In the genomic region with DNA sequence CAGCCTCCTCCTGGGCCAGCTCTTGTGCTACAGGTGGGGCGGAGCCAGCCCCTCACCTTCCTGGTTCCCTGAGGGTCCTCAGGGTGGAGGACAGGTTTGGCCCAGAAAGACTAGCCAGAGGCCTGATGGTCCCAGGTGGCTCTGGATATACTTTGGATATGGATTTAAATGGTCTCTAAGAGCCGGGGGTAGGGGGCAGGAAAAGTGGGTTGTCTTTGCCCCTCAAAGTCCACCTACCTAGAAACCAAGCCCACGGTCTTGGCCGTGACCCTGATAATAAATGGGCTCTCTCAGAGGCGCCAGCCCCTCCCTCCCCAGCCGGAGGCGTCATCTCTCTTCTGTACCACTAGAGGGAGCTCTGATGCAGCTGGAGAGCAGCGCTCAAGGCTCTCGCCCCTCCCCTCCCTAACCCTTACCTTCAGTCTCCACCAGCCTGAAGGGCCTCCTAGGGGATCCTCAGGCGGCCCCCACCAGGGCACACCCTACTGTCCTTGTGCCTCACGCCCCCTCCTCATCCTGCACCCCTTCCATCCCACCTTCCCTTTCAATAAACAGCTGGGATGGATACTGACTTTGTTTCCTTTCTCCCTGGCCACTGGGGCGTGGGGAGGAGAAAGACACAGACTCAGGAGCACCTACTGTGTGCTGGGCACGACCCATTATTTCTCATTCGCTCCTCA, we compare ENCODE assay signal across 1 cellular context.
A peak's percentile ranks its signal among the peaks of the same experiment; 100 is the strongest.
TF ChIP-seq lines count a peak whose summit lies in the region.

No MANE protein-coding gene starts in this region.

TF ChIP-seq in HepG2, 621 proteins besides CTCF, POLR2A, EP300 and RAD21 (continued from another document and continues in another):
- TF ChIP-seq, protein P1, sequence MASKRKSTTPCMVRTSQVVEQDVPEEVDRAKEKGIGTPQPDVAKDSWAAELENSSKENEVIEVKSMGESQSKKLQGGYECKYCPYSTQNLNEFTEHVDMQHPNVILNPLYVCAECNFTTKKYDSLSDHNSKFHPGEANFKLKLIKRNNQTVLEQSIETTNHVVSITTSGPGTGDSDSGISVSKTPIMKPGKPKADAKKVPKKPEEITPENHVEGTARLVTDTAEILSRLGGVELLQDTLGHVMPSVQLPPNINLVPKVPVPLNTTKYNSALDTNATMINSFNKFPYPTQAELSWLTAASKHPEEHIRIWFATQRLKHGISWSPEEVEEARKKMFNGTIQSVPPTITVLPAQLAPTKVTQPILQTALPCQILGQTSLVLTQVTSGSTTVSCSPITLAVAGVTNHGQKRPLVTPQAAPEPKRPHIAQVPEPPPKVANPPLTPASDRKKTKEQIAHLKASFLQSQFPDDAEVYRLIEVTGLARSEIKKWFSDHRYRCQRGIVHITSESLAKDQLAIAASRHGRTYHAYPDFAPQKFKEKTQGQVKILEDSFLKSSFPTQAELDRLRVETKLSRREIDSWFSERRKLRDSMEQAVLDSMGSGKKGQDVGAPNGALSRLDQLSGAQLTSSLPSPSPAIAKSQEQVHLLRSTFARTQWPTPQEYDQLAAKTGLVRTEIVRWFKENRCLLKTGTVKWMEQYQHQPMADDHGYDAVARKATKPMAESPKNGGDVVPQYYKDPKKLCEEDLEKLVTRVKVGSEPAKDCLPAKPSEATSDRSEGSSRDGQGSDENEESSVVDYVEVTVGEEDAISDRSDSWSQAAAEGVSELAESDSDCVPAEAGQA (IDR thresholded peaks at IDR 0.05; ENCODE audit: low read depth), result no peak
- TF ChIP-seq, protein P1 (CRISPR knock-in tag; IDR thresholded peaks at IDR 0.05; ENCODE audit: borderline replicate concordance), result no peak
- TF ChIP-seq HNRNPK (IDR thresholded peaks at IDR 0.05; ENCODE audit: low read depth, low read length, poor library complexity, severe bottlenecking), result no peak
- TF ChIP-seq, protein P2, sequence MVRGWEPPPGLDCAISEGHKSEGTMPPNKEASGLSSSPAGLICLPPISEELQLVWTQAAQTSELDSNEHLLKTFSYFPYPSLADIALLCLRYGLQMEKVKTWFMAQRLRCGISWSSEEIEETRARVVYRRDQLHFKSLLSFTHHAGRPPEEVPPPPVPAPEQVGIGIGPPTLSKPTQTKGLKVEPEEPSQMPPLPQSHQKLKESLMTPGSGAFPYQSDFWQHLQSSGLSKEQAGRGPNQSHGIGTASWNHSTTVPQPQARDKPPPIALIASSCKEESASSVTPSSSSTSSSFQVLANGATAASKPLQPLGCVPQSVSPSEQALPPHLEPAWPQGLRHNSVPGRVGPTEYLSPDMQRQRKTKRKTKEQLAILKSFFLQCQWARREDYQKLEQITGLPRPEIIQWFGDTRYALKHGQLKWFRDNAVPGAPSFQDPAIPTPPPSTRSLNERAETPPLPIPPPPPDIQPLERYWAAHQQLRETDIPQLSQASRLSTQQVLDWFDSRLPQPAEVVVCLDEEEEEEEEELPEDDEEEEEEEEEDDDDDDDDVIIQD (CRISPR knock-in tag; IDR thresholded peaks at IDR 0.05; ENCODE audit: low read depth), result no peak
- TF ChIP-seq, protein P3, sequence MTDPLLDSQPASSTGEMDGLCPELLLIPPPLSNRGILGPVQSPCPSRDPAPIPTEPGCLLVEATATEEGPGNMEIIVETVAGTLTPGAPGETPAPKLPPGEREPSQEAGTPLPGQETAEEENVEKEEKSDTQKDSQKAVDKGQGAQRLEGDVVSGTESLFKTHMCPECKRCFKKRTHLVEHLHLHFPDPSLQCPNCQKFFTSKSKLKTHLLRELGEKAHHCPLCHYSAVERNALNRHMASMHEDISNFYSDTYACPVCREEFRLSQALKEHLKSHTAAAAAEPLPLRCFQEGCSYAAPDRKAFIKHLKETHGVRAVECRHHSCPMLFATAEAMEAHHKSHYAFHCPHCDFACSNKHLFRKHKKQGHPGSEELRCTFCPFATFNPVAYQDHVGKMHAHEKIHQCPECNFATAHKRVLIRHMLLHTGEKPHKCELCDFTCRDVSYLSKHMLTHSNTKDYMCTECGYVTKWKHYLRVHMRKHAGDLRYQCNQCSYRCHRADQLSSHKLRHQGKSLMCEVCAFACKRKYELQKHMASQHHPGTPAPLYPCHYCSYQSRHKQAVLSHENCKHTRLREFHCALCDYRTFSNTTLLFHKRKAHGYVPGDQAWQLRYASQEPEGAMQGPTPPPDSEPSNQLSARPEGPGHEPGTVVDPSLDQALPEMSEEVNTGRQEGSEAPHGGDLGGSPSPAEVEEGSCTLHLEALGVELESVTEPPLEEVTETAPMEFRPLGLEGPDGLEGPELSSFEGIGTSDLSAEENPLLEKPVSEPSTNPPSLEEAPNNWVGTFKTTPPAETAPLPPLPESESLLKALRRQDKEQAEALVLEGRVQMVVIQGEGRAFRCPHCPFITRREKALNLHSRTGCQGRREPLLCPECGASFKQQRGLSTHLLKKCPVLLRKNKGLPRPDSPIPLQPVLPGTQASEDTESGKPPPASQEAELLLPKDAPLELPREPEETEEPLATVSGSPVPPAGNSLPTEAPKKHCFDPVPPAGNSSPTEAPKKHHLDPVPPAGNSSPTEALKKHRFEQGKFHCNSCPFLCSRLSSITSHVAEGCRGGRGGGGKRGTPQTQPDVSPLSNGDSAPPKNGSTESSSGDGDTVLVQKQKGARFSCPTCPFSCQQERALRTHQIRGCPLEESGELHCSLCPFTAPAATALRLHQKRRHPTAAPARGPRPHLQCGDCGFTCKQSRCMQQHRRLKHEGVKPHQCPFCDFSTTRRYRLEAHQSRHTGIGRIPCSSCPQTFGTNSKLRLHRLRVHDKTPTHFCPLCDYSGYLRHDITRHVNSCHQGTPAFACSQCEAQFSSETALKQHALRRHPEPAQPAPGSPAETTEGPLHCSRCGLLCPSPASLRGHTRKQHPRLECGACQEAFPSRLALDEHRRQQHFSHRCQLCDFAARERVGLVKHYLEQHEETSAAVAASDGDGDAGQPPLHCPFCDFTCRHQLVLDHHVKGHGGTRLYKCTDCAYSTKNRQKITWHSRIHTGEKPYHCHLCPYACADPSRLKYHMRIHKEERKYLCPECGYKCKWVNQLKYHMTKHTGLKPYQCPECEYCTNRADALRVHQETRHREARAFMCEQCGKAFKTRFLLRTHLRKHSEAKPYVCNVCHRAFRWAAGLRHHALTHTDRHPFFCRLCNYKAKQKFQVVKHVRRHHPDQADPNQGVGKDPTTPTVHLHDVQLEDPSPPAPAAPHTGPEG (CRISPR knock-in tag; IDR thresholded peaks at IDR 0.05), result 0 out of 2 replicates have a peak, but pooled peaks have one; percentile 26
- TF ChIP-seq ZIK1 (CRISPR knock-in tag; IDR thresholded peaks at IDR 0.05; ENCODE audit: borderline replicate concordance, low read depth), result no peak
- no peak for TF ChIP-seq ZFP90 (CRISPR knock-in tag; IDR thresholded peaks at IDR 0.05; ENCODE audit: borderline replicate concordance)
- TF ChIP-seq ZNF605 (CRISPR knock-in tag; IDR thresholded peaks at IDR 0.05), result peak; percentile 78; the same call in 1 of the 2 replicates
- no peak for TF ChIP-seq SIN3A (IDR thresholded peaks at IDR 0.05; ENCODE audit: borderline replicate concordance, low read depth, low read length)
- TF ChIP-seq MTA3 (CRISPR knock-in tag; IDR thresholded peaks at IDR 0.05), result no peak
- no peak for TF ChIP-seq HNRNPLL (IDR thresholded peaks at IDR 0.05; ENCODE audit: low read depth, low read length, poor library complexity, severe bottlenecking)
- peak; percentile 38; the same call in 1 of the 2 replicates for TF ChIP-seq HOXA3 (CRISPR knock-in tag; IDR thresholded peaks at IDR 0.05)
- no peak for TF ChIP-seq ZBTB8A (CRISPR knock-in tag; IDR thresholded peaks at IDR 0.05; ENCODE audit: borderline replicate concordance, low read depth)
- no peak for TF ChIP-seq TCF12 (IDR thresholded peaks at IDR 0.05)
- no peak for TF ChIP-seq TCF12 (CRISPR knock-in tag; IDR thresholded peaks at IDR 0.05)
- no peak for TF ChIP-seq RFX5 (IDR thresholded peaks at IDR 0.05; ENCODE audit: low read depth, low read length)
- peak; percentile 95 for TF ChIP-seq PAF1 (CRISPR knock-in tag; IDR thresholded peaks at IDR 0.05)
- no peak for TF ChIP-seq HOXA7 (CRISPR knock-in tag; IDR thresholded peaks at IDR 0.05)
- TF ChIP-seq MAFG (CRISPR knock-in tag; IDR thresholded peaks at IDR 0.05), result no peak
- no peak for TF ChIP-seq MTF1 (CRISPR knock-in tag; IDR thresholded peaks at IDR 0.05)
- TF ChIP-seq ZFAT (CRISPR knock-in tag; conservative IDR thresholded peaks at IDR 0.05), result no peak
- 0 out of 2 replicates have a peak, but pooled peaks have one; percentile 33 for TF ChIP-seq HMG20A (CRISPR knock-in tag; IDR thresholded peaks at IDR 0.05; ENCODE audit: borderline replicate concordance)
- no peak for TF ChIP-seq HOXD1 (CRISPR knock-in tag; IDR thresholded peaks at IDR 0.05)
- no peak for TF ChIP-seq ZNF207 (IDR thresholded peaks at IDR 0.05; ENCODE audit: borderline replicate concordance)
- TF ChIP-seq ZUFSP (CRISPR knock-in tag; IDR thresholded peaks at IDR 0.05; ENCODE audit: borderline replicate concordance), result no peak
- TF ChIP-seq, protein P4, sequence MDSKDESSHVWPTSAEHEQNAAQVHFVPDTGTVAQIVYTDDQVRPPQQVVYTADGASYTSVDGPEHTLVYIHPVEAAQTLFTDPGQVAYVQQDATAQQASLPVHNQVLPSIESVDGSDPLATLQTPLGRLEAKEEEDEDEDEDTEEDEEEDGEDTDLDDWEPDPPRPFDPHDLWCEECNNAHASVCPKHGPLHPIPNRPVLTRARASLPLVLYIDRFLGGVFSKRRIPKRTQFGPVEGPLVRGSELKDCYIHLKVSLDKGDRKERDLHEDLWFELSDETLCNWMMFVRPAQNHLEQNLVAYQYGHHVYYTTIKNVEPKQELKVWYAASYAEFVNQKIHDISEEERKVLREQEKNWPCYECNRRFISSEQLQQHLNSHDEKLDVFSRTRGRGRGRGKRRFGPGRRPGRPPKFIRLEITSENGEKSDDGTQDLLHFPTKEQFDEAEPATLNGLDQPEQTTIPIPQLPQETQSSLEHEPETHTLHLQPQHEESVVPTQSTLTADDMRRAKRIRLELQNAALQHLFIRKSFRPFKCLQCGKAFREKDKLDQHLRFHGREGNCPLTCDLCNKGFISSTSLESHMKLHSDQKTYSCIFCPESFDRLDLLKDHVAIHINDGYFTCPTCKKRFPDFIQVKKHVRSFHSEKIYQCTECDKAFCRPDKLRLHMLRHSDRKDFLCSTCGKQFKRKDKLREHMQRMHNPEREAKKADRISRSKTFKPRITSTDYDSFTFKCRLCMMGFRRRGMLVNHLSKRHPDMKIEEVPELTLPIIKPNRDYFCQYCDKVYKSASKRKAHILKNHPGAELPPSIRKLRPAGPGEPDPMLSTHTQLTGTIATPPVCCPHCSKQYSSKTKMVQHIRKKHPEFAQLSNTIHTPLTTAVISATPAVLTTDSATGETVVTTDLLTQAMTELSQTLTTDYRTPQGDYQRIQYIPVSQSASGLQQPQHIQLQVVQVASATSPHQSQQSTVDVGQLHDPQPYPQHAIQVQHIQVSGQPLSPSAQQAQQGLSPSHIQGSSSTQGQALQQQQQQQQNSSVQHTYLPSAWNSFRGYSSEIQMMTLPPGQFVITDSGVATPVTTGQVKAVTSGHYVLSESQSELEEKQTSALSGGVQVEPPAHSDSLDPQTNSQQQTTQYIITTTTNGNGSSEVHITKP (CRISPR knock-in tag; IDR thresholded peaks at IDR 0.05; ENCODE audit: low read depth), result 0 out of 2 replicates have a peak, but pooled peaks have one; percentile 21
- no peak for TF ChIP-seq ZBTB2 (CRISPR knock-in tag; IDR thresholded peaks at IDR 0.05; ENCODE audit: low read depth)
- no peak for TF ChIP-seq ZNF644 (CRISPR knock-in tag; IDR thresholded peaks at IDR 0.05; ENCODE audit: low read depth)
- TF ChIP-seq ZBTB42 (CRISPR knock-in tag; IDR thresholded peaks at IDR 0.05), result no peak
- no peak for TF ChIP-seq SOX6 (IDR thresholded peaks at IDR 0.05)
- TF ChIP-seq SOX6 (CRISPR knock-in tag; IDR thresholded peaks at IDR 0.05), result peak; percentile 66
- 0 out of 2 replicates have a peak, but pooled peaks have one; percentile 17 for TF ChIP-seq TFDP1 (CRISPR knock-in tag; IDR thresholded peaks at IDR 0.05; ENCODE audit: borderline replicate concordance)
- TF ChIP-seq MIXL1 (CRISPR knock-in tag; IDR thresholded peaks at IDR 0.05), result peak; percentile 89; the same call in 1 of the 2 replicates
- TF ChIP-seq ELF1 (CRISPR knock-in tag; IDR thresholded peaks at IDR 0.05), result no peak
